Comparison of ENCODE assay signal across 3 cellular contexts in genomic region chr16:2110332-2111008, GRCh38. TPM values are rescaled to one million over a fixed set of nuclear protein-coding genes. Genes with fewer than 3 reads are reported as not detected.
"Had no signal": no experiment of that assay in that cellular context is flagged by ENCODE, and none has a peak within 500 bp of the region (broad histone marks: within the 10 kb centered on the region; RNA-seq: fewer than 3 reads in every experiment).

No MANE protein-coding gene starts in this region.

RNA-seq across cellular contexts. Expression of gene RAB26, which starts 38.0 kb away (rescaled TPM):
- total RNA-seq: activated B cell treated with CpG ODN at 0.5 μM for 24 hours; activated naive CD4-positive, alpha-beta T cell treated with anti-CD3 and anti-CD28 coated beads for 36 hours; activated T-cell treated with anti-CD3 and anti-CD28 coated beads, Interleukin-2, amount 50 U/mL, for 4 hours had no signal
